22 cellular contexts compared by ENCODE assay signal in genomic region chr18:64333584-64333983, GRCh38.
"Had no signal": no experiment of that assay in that cellular context is flagged by ENCODE, and none has a peak within 500 bp of the region (broad histone marks: within the 10 kb centered on the region; RNA-seq: fewer than 3 reads in every experiment).

No MANE protein-coding gene starts in this region.

- H3K36me3 ChIP-seq: esophagus squamous epithelium, neural progenitor cell, upper lobe of right lung had no signal

- H3K27me3 ChIP-seq: esophagus squamous epithelium, neural progenitor cell, upper lobe of right lung had no signal

- H3K9me3 Mint-ChIP-seq: brain; dendritic cell treated with granulocyte-macrophage colony-stimulating factor and Interleukin-4, amounts not matched to agents 40 ng/mL and 50 ng/mL, for 4 days; neural progenitor cell had no signal

- H3K36me3 Mint-ChIP-seq: activated naive CD4-positive, alpha-beta T cell treated with anti-CD3 and anti-CD28 coated beads, Interleukin-2, amount 50 U/mL, for 72 hours; brain; naive thymus-derived CD4-positive, alpha-beta T cell; neural progenitor cell had no signal

- DNase-seq: activated CD4-positive, alpha-beta T cell treated with anti-CD3 and anti-CD28 coated beads for 1 hour; activated CD4-positive, alpha-beta T cell treated with anti-CD3 and anti-CD28 coated beads, Interleukin-2, amount 50 U/mL, for 1 hour; activated CD8-positive, alpha-beta T cell treated with anti-CD3 and anti-CD28 coated beads, Interleukin-2, amount 10 ng/mL, durations not matched to agents 7 days and 5 days; activated T-cell treated with anti-CD3 and anti-CD28 coated beads, Interleukin-2, amount 50 U/mL, for 1 hour; aorta; caudate nucleus; effector memory CD8-positive, alpha-beta T cell; esophagus squamous epithelium; kidney; naive thymus-derived CD4-positive, alpha-beta T cell; stimulated activated CD4-positive, alpha-beta T cell treated with anti-CD3 and anti-CD28 coated beads, Interleukin-12 subunit alpha, Interleukin-12 subunit beta, amount 100 ng/mL, for 4 hours; stimulated activated CD4-positive, alpha-beta T cell treated with anti-CD3 and anti-CD28 coated beads, Interleukin-4, amount 100 ng/mL, for 4 hours; stimulated activated naive CD8-positive, alpha-beta T cell treated with anti-CD3 and anti-CD28 coated beads, Interleukin-15, Interleukin-2, amounts not matched to agents 100 U/mL and 50 U/mL, for 24 hours; T-helper 1 cell; upper lobe of right lung had no signal

- H3K27ac Mint-ChIP-seq: activated CD8-positive, alpha-beta T cell treated with anti-CD3 and anti-CD28 coated beads, Interleukin-2, amount 10 ng/mL, durations not matched to agents 7 days and 5 days; activated naive CD4-positive, alpha-beta T cell treated with anti-CD3 and anti-CD28 coated beads, Interleukin-2, amount 50 U/mL, for 72 hours; activated T-helper 17 cell treated with anti-CD3 and anti-CD28 coated beads, Interleukin-2, amount 50 U/mL, for 72 hours; brain; dendritic cell treated with granulocyte-macrophage colony-stimulating factor and Interleukin-4, amounts not matched to agents 40 ng/mL and 50 ng/mL, for 4 days; effector memory CD8-positive, alpha-beta T cell; naive thymus-derived CD4-positive, alpha-beta T cell; neural progenitor cell had no signal

- ATAC-seq: activated CD8-positive, alpha-beta T cell treated with anti-CD3 and anti-CD28 coated beads, Interleukin-2, amount 10 ng/mL, durations not matched to agents 7 days and 5 days; activated naive CD4-positive, alpha-beta T cell treated with anti-CD3 and anti-CD28 coated beads, Interleukin-2, amount 50 U/mL, for 72 hours; activated T-helper 17 cell treated with anti-CD3 and anti-CD28 coated beads, Interleukin-2, amount 50 U/mL, for 72 hours; effector memory CD8-positive, alpha-beta T cell; left lobe of liver; naive thymus-derived CD4-positive, alpha-beta T cell; stimulated activated naive CD8-positive, alpha-beta T cell treated with anti-CD3 and anti-CD28 coated beads, Interleukin-15, Interleukin-2, amounts not matched to agents 100 U/mL and 50 U/mL, for 24 hours; upper lobe of right lung had no signal

- H3K9me3 ChIP-seq: esophagus squamous epithelium, upper lobe of right lung had no signal

- H3K4me1 Mint-ChIP-seq: activated T-helper 17 cell treated with anti-CD3 and anti-CD28 coated beads, Interleukin-2, amount 50 U/mL, for 72 hours; neural progenitor cell had no signal

- H3K27me3 Mint-ChIP-seq: activated T-helper 17 cell treated with anti-CD3 and anti-CD28 coated beads, Interleukin-2, amount 50 U/mL, for 72 hours; dendritic cell treated with granulocyte-macrophage colony-stimulating factor and Interleukin-4, amounts not matched to agents 40 ng/mL and 50 ng/mL, for 4 days; effector memory CD8-positive, alpha-beta T cell; naive thymus-derived CD4-positive, alpha-beta T cell had no signal

- H3K4me3 ChIP-seq: esophagus squamous epithelium, lung, neural progenitor cell, upper lobe of right lung had no signal

- H3K4me1 ChIP-seq: esophagus squamous epithelium, neural progenitor cell, upper lobe of right lung had no signal

- H3K27ac ChIP-seq: neural progenitor cell, upper lobe of right lung had no signal

- H3K4me3 Mint-ChIP-seq: activated CD8-positive, alpha-beta T cell treated with anti-CD3 and anti-CD28 coated beads, Interleukin-2, amount 10 ng/mL, durations not matched to agents 7 days and 5 days; activated T-helper 17 cell treated with anti-CD3 and anti-CD28 coated beads, Interleukin-2, amount 50 U/mL, for 72 hours; brain; dendritic cell treated with granulocyte-macrophage colony-stimulating factor and Interleukin-4, amounts not matched to agents 40 ng/mL and 50 ng/mL, for 4 days; effector memory CD8-positive, alpha-beta T cell; naive thymus-derived CD4-positive, alpha-beta T cell; neural progenitor cell had no signal
